Comparison of ENCODE assay signal across 12 cellular contexts in the genomic region with DNA sequence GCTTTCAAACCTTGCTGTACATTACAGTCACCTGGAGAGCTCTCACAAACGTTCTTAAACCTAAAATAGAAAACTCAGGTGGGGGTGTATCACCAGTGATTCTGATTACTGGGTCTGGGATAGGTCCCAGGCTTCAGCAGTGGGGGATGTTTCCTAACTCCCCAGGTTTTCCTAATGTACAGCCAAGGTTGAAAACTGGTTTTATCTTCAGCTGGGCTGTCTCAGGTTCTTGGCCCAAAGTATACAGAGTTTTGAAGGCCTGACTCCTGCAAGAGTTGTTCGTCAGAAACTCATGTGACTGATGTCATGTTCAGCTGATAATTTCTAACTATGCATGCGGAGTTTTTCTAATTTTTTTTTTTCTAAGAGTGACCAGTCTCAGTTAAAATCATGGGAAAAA. TPM values are rescaled to one million over a fixed set of nuclear protein-coding genes. Genes with fewer than 3 reads are reported as not detected.
"Had no signal": no experiment of that assay in that cellular context is flagged by ENCODE, and none has a peak within 500 bp of the region (broad histone marks: within the 10 kb centered on the region; RNA-seq: fewer than 3 reads in every experiment).

No MANE protein-coding gene starts in this region.

- DNase-seq: GM23248, GOT3, H7, H9, HCEC 1CT, HFFc6 had no signal

- ATAC-seq: GM23338, HCT116 had no signal

- H3K27ac ChIP-seq: GM23248 had no signal

- H3K9me3 ChIP-seq: HAP-1 had no signal

- H3K36me3 ChIP-seq: HAP-1 had no signal

- H3K4me2 ChIP-seq: GM23338 had no signal

- H3K9ac ChIP-seq: GM23248 had no signal

- H3K4me1 ChIP-seq: HAP-1 had no signal

- H2AFZ ChIP-seq: GM23248, GM23338 had no signal

- H3K4me3 ChIP-seq: GM23248, GM23338, HAP-1 had no signal

- FAIRE-seq: H1, H54 had no signal

RNA-seq across cellular contexts. Expression of gene SYCP2L, which starts 9.8 kb away (rescaled TPM):
- total RNA-seq: GM23248, HFFc6 had no signal

RNA-seq across cellular contexts. Expression of gene GCM2, which starts 14.8 kb away (rescaled TPM):
- total RNA-seq: GM23248, GM23338, H1, H4, H7, HFFc6 had no signal
- polyA plus RNA-seq: GM23248, GM23338 had no signal

RNA-seq across cellular contexts. Expression of gene MAK, which starts 58.4 kb away (rescaled TPM):
- total RNA-seq: GM23248, HFFc6 had no signal
